Comparison of ENCODE assay signal across 8 cellular contexts in the genomic region with DNA sequence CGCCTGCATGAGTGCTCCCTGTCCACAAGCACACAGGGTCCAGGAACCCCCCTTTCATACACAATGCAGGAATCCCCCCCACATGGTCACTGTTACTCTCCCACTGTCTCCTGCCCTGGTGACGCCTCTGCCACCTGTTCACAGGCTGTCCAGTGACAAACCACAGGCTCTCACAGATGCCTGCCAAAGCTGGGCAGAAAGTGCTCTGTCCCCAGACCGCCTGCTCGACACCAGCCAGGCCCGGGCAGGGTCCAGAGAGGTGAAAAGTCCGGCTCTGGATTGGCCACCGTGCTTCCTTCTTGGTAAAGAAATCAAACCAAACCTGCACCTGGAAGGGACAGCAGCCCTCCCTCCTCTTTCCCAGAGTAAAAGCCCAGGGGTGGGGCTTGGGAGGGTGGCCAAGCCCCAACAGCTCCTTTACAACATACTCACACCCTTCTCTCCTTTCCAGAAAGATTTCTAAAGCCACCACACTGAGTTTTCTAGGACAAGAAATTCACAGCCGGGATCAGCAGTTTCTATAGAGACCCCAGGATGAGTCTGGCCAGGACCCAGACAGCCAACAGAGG. TPM values are rescaled to one million over a fixed set of nuclear protein-coding genes. Genes with fewer than 3 reads are reported as not detected.
DNase-seq lines count a peak whose midpoint lies in the region; ATAC-seq, FAIRE-seq and TF ChIP-seq lines count a peak whose summit lies in the region.
"Had no signal": no experiment of that assay in that cellular context is flagged by ENCODE, and none has a peak within 500 bp of the region (broad histone marks: within the 10 kb centered on the region; RNA-seq: fewer than 3 reads in every experiment).

No MANE protein-coding gene starts in this region.

- peak overlapping the region; percentile 12 for H3K9ac ChIP-seq in mammary epithelial cell (ENCODE audit: insufficient read depth, low read length)

- H3K27me3 ChIP-seq in mammary epithelial cell (ENCODE audit: insufficient read depth, low read length) = no peaks in the 10 kb centered on the region
- H3K27me3 ChIP-seq in lung (ENCODE audit: control insufficient read depth, insufficient read depth) = no peaks in the 10 kb centered on the region
- H3K27me3 ChIP-seq in thyroid gland = no peaks in the 10 kb centered on the region

- H3K4me1 ChIP-seq in mammary epithelial cell (ENCODE audit: insufficient read depth, low read length) = peaks cover 14% of the 10 kb centered on the region
- peaks cover 9 to 28% of the 10 kb centered on the region in 2 donors for H3K4me1 ChIP-seq in lung (ENCODE audit: control insufficient read depth in 2 of 2, insufficient read depth in 2 of 2, low read length in 2 of 2)
- H3K4me1 ChIP-seq in thyroid gland = peaks cover 35 to 51% of the 10 kb centered on the region in 2 donors

- in situ Hi-C loops in mammary epithelial cell (cut with MboI; ENCODE audit: low sequenced_read_pairs in 2 of 2) = no loop called here

- H3K79me2 ChIP-seq in mammary epithelial cell (ENCODE audit: insufficient read depth, low read length) = peaks cover 67% of the 10 kb centered on the region

- H3K9me3 ChIP-seq in mammary epithelial cell (replicated peaks; ENCODE audit: insufficient read depth, low read length) (no peaks in the 10 kb centered on the region), lung (ENCODE audit: control insufficient read depth in 2 of 2, insufficient read depth in 1 of 2, low read length in 1 of 2) (no peaks in the 10 kb centered on the region), thyroid gland (no peaks in the 10 kb centered on the region)

- no peak for TF ChIP-seq POLR2A in thyroid gland (IDR thresholded peaks at IDR 0.05)
- no peak for TF ChIP-seq POLR2A in GM12892 (IDR thresholded peaks at IDR 0.05; ENCODE audit: low read depth, low read length)

- TF ChIP-seq CTCF in mammary epithelial cell (conservative IDR thresholded peaks at IDR 0.05 in 1 of 2, IDR thresholded peaks at IDR 0.05 in 1 of 2; ENCODE audit: extremely low read depth in 1 of 2, insufficient read depth in 1 of 2, low read depth in 1 of 2, low read length in 2 of 2) (no peak), lung (IDR thresholded peaks at IDR 0.05; ENCODE audit: control extremely low read depth, extremely low read depth) (no peak), thyroid gland (IDR thresholded peaks at IDR 0.05) (no peak)

- 43% methylated on average over 8 of the region's 8 CpGs for WGBS in mammary epithelial cell (ENCODE audit: low coverage, missing lambda C conversion rate)
- WGBS in lung, 2 donors = 51 to 68% methylated on average over 8 of the region's 8 CpGs
- WGBS in thyroid gland, 2 donors = 31 to 33% methylated on average over 5 to 8 of the region's 8 CpGs

- H3K27ac ChIP-seq in mammary epithelial cell (ENCODE audit: insufficient read depth, low read depth, low read length) (peak overlapping the region; percentile 61), lung (ENCODE audit: low read depth in 1 of 2, low read length in 1 of 2) (peak overlapping the region; percentile 46 to 95), thyroid gland (peak overlapping the region; percentile 8 to 57 (median 49))

- peak; percentile 40 for DNase-seq in NCI-H2196 (lab: John Stamatoyannopoulos, UW; ENCODE audit: unreplicated experiment)
- DNase-seq in mammary epithelial cell = peak; percentile 9
- no peak for DNase-seq in lung (ENCODE audit: low spot score)
- peak; percentile 75 to 76 for DNase-seq in thyroid gland
- no peak for DNase-seq in GM12892 (ENCODE audit: insufficient read length)
- DNase-seq: activated CD4-positive, alpha-beta T cell treated with anti-CD3 and anti-CD28 coated beads for 36 hours had no signal

- intact Hi-C loops in mammary epithelial cell (cut with micrococcal nuclease) = no loop called here
- intact Hi-C loops in thyroid gland (cut with DNase I) = no loop called here

- H3K4me2 ChIP-seq in mammary epithelial cell (ENCODE audit: insufficient read depth, low read depth, low read length) = no peak overlapping the region

- H4K20me1 ChIP-seq in mammary epithelial cell (ENCODE audit: insufficient read depth, low read length) = no peaks in the 10 kb centered on the region

- FAIRE-seq in GM12892 (lab: Jason Lieb, UNC) = no peak

- CTCF ChIA-PET in mammary epithelial cell (lab: Charles Lee; ENCODE audit: low non-redundant PET) = no interaction called here

- H3K36me3 ChIP-seq in mammary epithelial cell (ENCODE audit: insufficient read depth, low read length) = peaks cover 9% of the 10 kb centered on the region
- peaks cover 0 to 17% of the 10 kb centered on the region in 2 donors for H3K36me3 ChIP-seq in lung (ENCODE audit: control insufficient read depth in 2 of 2, insufficient read depth in 2 of 2, low read length in 2 of 2)
- peaks cover 6 to 14% of the 10 kb centered on the region in 2 donors for H3K36me3 ChIP-seq in thyroid gland

- no peak overlapping the region for H3K4me3 ChIP-seq in mammary epithelial cell (replicated peaks in 1 of 3; ENCODE audit: insufficient read depth in 1 of 3, low read depth in 2 of 3, low read length in 3 of 3)
- no peak overlapping the region for H3K4me3 ChIP-seq in lung
- H3K4me3 ChIP-seq in thyroid gland (replicated peaks in 1 of 3) = peak overlapping the region in 1 of 3 donors; percentile 0

- dilution Hi-C loops in mammary epithelial cell (cut with HindIII; ENCODE audit: low sequenced_read_pairs) = no loop called here

- BruUV-seq in mammary epithelial cell (replicated peaks; lab: Mats Ljungman, UMichigan) = no TSS peak

- H2AFZ ChIP-seq in mammary epithelial cell (ENCODE audit: low read depth, low read length) = no peak overlapping the region

- ATAC-seq in lung (ENCODE audit: insufficient read depth, low FRiP score) = peak; percentile 6
- ATAC-seq in HG02970 (IDR thresholded peaks at IDR 0.05; ENCODE audit: low FRiP score, unreplicated experiment) = no peak
- no peak for ATAC-seq in GM21381 (IDR thresholded peaks at IDR 0.05; ENCODE audit: unreplicated experiment)

RNA-seq across cellular contexts. Expression of a gene that starts 6.2 kb away (rescaled TPM):
- total RNA-seq in mammary epithelial cell (10 to 100 TPM in 1 of 2 donors, 1 to 10 TPM in 1; 3.0 to 36.4 TPM), lung (10 to 100 TPM; 29.2 to 43.3 TPM), thyroid gland (10 to 100 TPM in 2 of 4 donors, 1 to 10 TPM in 2; 8.5 to 13.5 (median 10.9) TPM)
- polyA plus RNA-seq in mammary epithelial cell (6.4 TPM), lung (10 to 100 TPM; 17.1 to 61.4 TPM)
- 14.0 TPM for polyA minus RNA-seq in mammary epithelial cell
- polyA plus RNA-seq in GM12892 (2012; ENCODE audit: missing spikeins) = 2.1 TPM

RNA-seq across cellular contexts. Expression of a gene that starts 10.6 kb away (rescaled TPM):
- total RNA-seq in mammary epithelial cell = 100 to 1,000 TPM; 150 to 218 TPM
- 426 TPM for polyA plus RNA-seq in mammary epithelial cell
- polyA minus RNA-seq in mammary epithelial cell = 235 TPM
- 100 to 1,000 TPM in 1 of 2 donors, 10 to 100 TPM in 1; 81.3 to 175 TPM for total RNA-seq in lung
- polyA plus RNA-seq in lung = 100 to 1,000 TPM; 293 to 374 TPM
- total RNA-seq in thyroid gland = 100 to 1,000 TPM; 135 to 256 (median 222) TPM
- 221 TPM for polyA plus RNA-seq in GM12892 (2012; ENCODE audit: missing spikeins)

RNA-seq across cellular contexts. Expression of a gene that starts 11.8 kb away (rescaled TPM):
- total RNA-seq in mammary epithelial cell (10 to 100 TPM in 1 of 2 donors, 1 to 10 TPM in 1; 3.3 to 30.4 TPM), lung (10 to 100 TPM in 1 of 2 donors, 1 to 10 TPM in 1; 2.4 to 49.7 TPM), thyroid gland (10 to 100 TPM; 12.4 to 29.0 (median 18.2) TPM)
- polyA plus RNA-seq in mammary epithelial cell (16.2 TPM), lung (10 to 100 TPM; 34.4 to 41.5 TPM)
- polyA minus RNA-seq in mammary epithelial cell = 12.8 TPM
- 15.2 TPM for polyA plus RNA-seq in GM12892 (2012; ENCODE audit: missing spikeins)

RNA-seq across cellular contexts. Expression of a gene that starts 36.9 kb away (rescaled TPM):
- total RNA-seq in mammary epithelial cell (10 to 100 TPM; 30.3 to 51.0 TPM), lung (100 to 1,000 TPM in 1 of 2 donors, 10 to 100 TPM in 1; 70.1 to 108 TPM), thyroid gland (100 to 1,000 TPM; 111 to 192 (median 115) TPM)
- polyA plus RNA-seq in mammary epithelial cell (21.9 TPM), lung (10 to 100 TPM; 64.0 to 70.6 TPM)
- polyA minus RNA-seq in mammary epithelial cell = 34.6 TPM
- 50.6 TPM for polyA plus RNA-seq in GM12892 (2012; ENCODE audit: missing spikeins)

RNA-seq across cellular contexts. Expression of a gene that starts 57.4 kb away (rescaled TPM):
- total RNA-seq in mammary epithelial cell (10 to 100 TPM; 34.6 to 55.7 TPM), lung (10 to 100 TPM; 42.1 to 42.3 TPM), thyroid gland (10 to 100 TPM; 40.8 to 48.6 (median 43.8) TPM)
- polyA plus RNA-seq in mammary epithelial cell (26.7 TPM), lung (10 to 100 TPM; 16.1 to 16.3 TPM)
- 65.1 TPM for polyA minus RNA-seq in mammary epithelial cell
- 15.6 TPM for polyA plus RNA-seq in GM12892 (2012; ENCODE audit: missing spikeins)

Comparison
In these comparisons a context has a peak if more than half of its experiments do, and no peak if none do; other contexts are left out.
1. DNase-seq: peak in NCI-H2196 (single experiment), mammary epithelial cell (single experiment) and thyroid gland (2 of 2); none in lung (single experiment) and GM12892 (single experiment).
2. Peak in every context shown above with its lines, with median percentiles within 50 percentile points of each other: H3K27ac ChIP-seq.